Comparison of ENCODE assay signal across 1 cellular context in the genomic region with DNA sequence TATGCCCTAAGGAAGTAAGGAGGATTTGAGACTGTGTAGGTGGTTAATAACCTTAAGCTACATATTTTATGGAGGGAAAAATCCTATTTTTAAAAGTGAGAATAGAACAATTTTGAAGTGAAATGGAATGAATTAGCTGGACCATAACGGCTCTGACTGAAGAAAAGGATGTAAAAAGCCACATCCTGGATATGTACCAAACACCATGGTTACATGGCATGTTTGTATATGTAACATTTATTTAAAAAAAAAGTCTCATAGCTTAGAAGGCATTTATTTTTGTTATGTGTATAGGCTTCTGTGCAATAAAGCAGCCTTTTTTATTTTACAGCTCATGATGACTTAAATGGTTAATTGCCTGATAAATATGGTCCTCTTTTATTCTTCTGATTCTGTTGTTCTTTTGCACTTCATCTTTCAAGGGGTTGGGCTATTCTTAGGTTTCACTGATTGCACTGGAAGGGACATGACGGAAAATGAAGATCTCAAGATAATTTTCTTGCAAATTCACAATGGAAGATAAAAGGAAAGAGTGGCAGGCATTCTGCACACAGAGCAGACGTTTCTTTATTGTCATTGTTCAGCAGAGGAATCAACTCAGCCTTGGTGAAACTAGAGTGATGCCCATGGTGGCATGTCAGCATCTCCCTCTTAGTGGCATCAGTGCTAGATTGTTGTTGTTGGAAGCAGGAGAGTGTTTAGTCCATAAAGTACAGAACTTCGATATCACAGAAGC.
TF ChIP-seq lines count a peak whose summit lies in the region.

No MANE protein-coding gene starts in this region.

TF ChIP-seq in WTC11, 78 proteins besides CTCF, POLR2A, EP300 and RAD21 (continued from another document):
- TF ChIP-seq, protein P1, sequence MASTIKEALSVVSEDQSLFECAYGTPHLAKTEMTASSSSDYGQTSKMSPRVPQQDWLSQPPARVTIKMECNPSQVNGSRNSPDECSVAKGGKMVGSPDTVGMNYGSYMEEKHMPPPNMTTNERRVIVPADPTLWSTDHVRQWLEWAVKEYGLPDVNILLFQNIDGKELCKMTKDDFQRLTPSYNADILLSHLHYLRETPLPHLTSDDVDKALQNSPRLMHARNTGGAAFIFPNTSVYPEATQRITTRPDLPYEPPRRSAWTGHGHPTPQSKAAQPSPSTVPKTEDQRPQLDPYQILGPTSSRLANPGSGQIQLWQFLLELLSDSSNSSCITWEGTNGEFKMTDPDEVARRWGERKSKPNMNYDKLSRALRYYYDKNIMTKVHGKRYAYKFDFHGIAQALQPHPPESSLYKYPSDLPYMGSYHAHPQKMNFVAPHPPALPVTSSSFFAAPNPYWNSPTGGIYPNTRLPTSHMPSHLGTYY (CRISPR knock-in tag; IDR thresholded peaks at IDR 0.05): no peak
- TF ChIP-seq ZNF396 (CRISPR knock-in tag; IDR thresholded peaks at IDR 0.05; ENCODE audit: borderline replicate concordance) (no peak), PRDM15 (CRISPR knock-in tag; IDR thresholded peaks at IDR 0.05) (no peak), CREB1 (CRISPR knock-in tag; IDR thresholded peaks at IDR 0.05) (no peak)
